ENCODE assay signal across 20 cellular contexts in genomic region chr5:38613992-38614836, GRCh38. TPM values are rescaled to one million over a fixed set of nuclear protein-coding genes. Genes with fewer than 3 reads are reported as not detected.
DNase-seq lines count a peak whose midpoint lies in the region; ATAC-seq and TF ChIP-seq lines count a peak whose summit lies in the region.
"Had no signal": no experiment of that assay in that cellular context is flagged by ENCODE, and none has a peak within 500 bp of the region (broad histone marks: within the 10 kb centered on the region; RNA-seq: fewer than 3 reads in every experiment).

No MANE protein-coding gene starts in this region.

- H3K4me1 ChIP-seq in GM23338 (ENCODE audit: insufficient read depth): peaks cover 16% of the 10 kb centered on the region
- no peaks in the 10 kb centered on the region for H3K4me1 ChIP-seq in esophagus muscularis mucosa
- peaks cover 0 to 40% (median 33%) of the 10 kb centered on the region in 4 donors for H3K4me1 ChIP-seq in stomach
- H3K4me1 ChIP-seq: neural progenitor cell had no signal

- peak overlapping the region; percentile 51 for H3K4me2 ChIP-seq in GM23338
- H3K4me2 ChIP-seq: neural progenitor cell had no signal

- H3K9me3 Mint-ChIP-seq in GM23338: peaks cover 7% of the 10 kb centered on the region; the same call in 1 of the 3 replicates

- peaks cover 3% of the 10 kb centered on the region for H3K27me3 Mint-ChIP-seq in GM23338 (ENCODE audit: insufficient read depth, low read depth, poor library complexity)

- no peak overlapping the region for H3K27ac Mint-ChIP-seq in GM23338
- H3K27ac Mint-ChIP-seq: activated CD4-positive, alpha-beta T cell treated with anti-CD3 and anti-CD28 coated beads for 36 hours; activated naive CD8-positive, alpha-beta T cell; neural progenitor cell; stimulated activated naive CD8-positive, alpha-beta T cell treated with anti-CD3 and anti-CD28 coated beads, Interleukin-15, Interleukin-2, amounts not matched to agents 100 ng/mL and 50 ng/mL, for 24 hours had no signal

- H4K20me1 ChIP-seq in GM23338 (replicated peaks; ENCODE audit: insufficient read depth): no peaks in the 10 kb centered on the region

- peaks cover 8% of the 10 kb centered on the region; the same call in 1 of the 2 replicates for H3K9me2 ChIP-seq in GM23338 (ENCODE audit: insufficient read depth)

- no peak overlapping the region for H2AFZ ChIP-seq in GM23338
- H2AFZ ChIP-seq: GM23248, neural progenitor cell had no signal

- TF ChIP-seq POLR2A in esophagus muscularis mucosa (IDR thresholded peaks at IDR 0.05; ENCODE audit: low read depth) (no peak), stomach (IDR thresholded peaks at IDR 0.05) (no peak)

- TF ChIP-seq CTCF in GM23338 (conservative IDR thresholded peaks at IDR 0.05; ENCODE audit: low read depth in 2 of 2) (no peak), esophagus muscularis mucosa (IDR thresholded peaks at IDR 0.05) (no peak), stomach (IDR thresholded peaks at IDR 0.05) (no peak)

- H3K27ac ChIP-seq in GM23338 (ENCODE audit: low read depth) (no peak overlapping the region), esophagus muscularis mucosa (replicated peaks in 1 of 4) (no peak overlapping the region), stomach (peak overlapping the region; percentile 10 to 76 (median 63))
- H3K27ac ChIP-seq: GM23248, neural progenitor cell had no signal

- H3K36me3 Mint-ChIP-seq in GM23338 (ENCODE audit: low read depth): no peaks in the 10 kb centered on the region
- H3K36me3 Mint-ChIP-seq: activated naive CD8-positive, alpha-beta T cell had no signal

- no peaks in the 10 kb centered on the region for H3F3A ChIP-seq in GM23338 (replicated peaks; ENCODE audit: low read depth)

- no peak overlapping the region for H3K4me3 ChIP-seq in GM23338
- H3K4me3 ChIP-seq in esophagus muscularis mucosa: no peak overlapping the region
- H3K4me3 ChIP-seq in stomach: no peak overlapping the region
- H3K4me3 ChIP-seq: GM23248, K562, neural progenitor cell, upper lobe of left lung had no signal

- H3K79me2 ChIP-seq in GM23338 (replicated peaks; ENCODE audit: insufficient read depth): no peaks in the 10 kb centered on the region

- DNase-seq in GM23338 (ENCODE audit: low spot score) (peak; percentile 41), NCI-H2196 treated with DMSO at 0.1 percent for 48 hours (lab: John Stamatoyannopoulos, UW; ENCODE audit: unreplicated experiment) (peak; percentile 45), esophagus muscularis mucosa (ENCODE audit: extremely low spot score) (peak; percentile 14), stomach (peak; percentile 95), COLO829 (ENCODE audit: low spot score) (no peak), KG1 (lab: John Stamatoyannopoulos, UW) (no peak)
- DNase-seq: activated CD4-positive, alpha-beta T cell treated with anti-CD3 and anti-CD28 coated beads for 36 hours; effector memory CD4-positive, alpha-beta T cell; GM23248; NCI-H187; NCI-H524 treated with DMSO at 0.1 percent for 48 hours; stimulated activated CD4-positive, alpha-beta T cell treated with anti-CD3 and anti-CD28 coated beads, Interleukin-4, amount 100 ng/mL, for 1 hour; SW 1271 had no signal

- no peak for TF ChIP-seq EP300 in esophagus muscularis mucosa (IDR thresholded peaks at IDR 0.05)
- TF ChIP-seq EP300 in stomach (IDR thresholded peaks at IDR 0.05): no peak

- ATAC-seq in GM23338: no peak
- no peak for ATAC-seq in HG02642 (IDR thresholded peaks at IDR 0.05; ENCODE audit: poor library complexity, unreplicated experiment)
- ATAC-seq in HG03469 (IDR thresholded peaks at IDR 0.05; ENCODE audit: unreplicated experiment): no peak
- ATAC-seq: activated CD4-positive, alpha-beta T cell treated with anti-CD3 and anti-CD28 coated beads for 36 hours; K562 had no signal

- WGBS in esophagus muscularis mucosa: 81% methylated on average over 5 of the region's 5 CpGs
- 27 to 43% (median 35%) methylated on average over 5 of the region's 5 CpGs for WGBS in stomach, 5 donors

- intact Hi-C loops in esophagus muscularis mucosa (cut with DNase I): no loop called here
- intact Hi-C loops in stomach (cut with DNase I; ENCODE audit: low total_unique reads): no loop called here

- H3K4me3 Mint-ChIP-seq in GM23338: no peak overlapping the region; the same call in 2 of the 3 replicates
- H3K4me3 Mint-ChIP-seq: activated CD4-positive, alpha-beta T cell treated with anti-CD3 and anti-CD28 coated beads for 36 hours; activated naive CD8-positive, alpha-beta T cell; neural progenitor cell; stimulated activated naive CD8-positive, alpha-beta T cell treated with anti-CD3 and anti-CD28 coated beads, Interleukin-15, Interleukin-2, amounts not matched to agents 100 ng/mL and 50 ng/mL, for 24 hours had no signal

- H3K9me3 ChIP-seq in esophagus muscularis mucosa (peaks cover 0 to 12% (median 8%) of the 10 kb centered on the region in 4 donors), stomach (peaks cover 0 to 16% (median 7%) of the 10 kb centered on the region in 4 donors)
- H3K9me3 ChIP-seq: upper lobe of left lung had no signal

- H3K4me1 Mint-ChIP-seq in GM23338: peaks cover 17% of the 10 kb centered on the region; the same call in 2 of the 3 replicates
- H3K4me1 Mint-ChIP-seq: activated CD4-positive, alpha-beta T cell treated with anti-CD3 and anti-CD28 coated beads for 36 hours had no signal

- no peaks in the 10 kb centered on the region for H3K36me3 ChIP-seq in GM23338 (ENCODE audit: insufficient read depth)
- no peaks in the 10 kb centered on the region for H3K36me3 ChIP-seq in esophagus muscularis mucosa
- H3K36me3 ChIP-seq in stomach: no peaks in the 10 kb centered on the region
- H3K36me3 ChIP-seq: upper lobe of left lung had no signal

- H3K27me3 ChIP-seq in GM23338 (ENCODE audit: insufficient read depth) (no peaks in the 10 kb centered on the region), esophagus muscularis mucosa (no peaks in the 10 kb centered on the region), stomach (no peaks in the 10 kb centered on the region)
- H3K27me3 ChIP-seq: neural progenitor cell, upper lobe of left lung had no signal

TF ChIP-seq in GM23338, 12 proteins besides CTCF, POLR2A, EP300 and RAD21 (continues in another document):
- TF ChIP-seq EZH2phosphoT487 (IDR thresholded peaks at IDR 0.05; ENCODE audit: unreplicated experiment) (no peak), CREB1 (CRISPR knock-in tag; IDR thresholded peaks at IDR 0.05; ENCODE audit: low read depth) (no peak), ZNF331 (CRISPR knock-in tag; IDR thresholded peaks at IDR 0.05; ENCODE audit: low read depth) (no peak), STAT1 (IDR thresholded peaks at IDR 0.05; ENCODE audit: unreplicated experiment) (no peak), REST (IDR thresholded peaks at IDR 0.05; ENCODE audit: unreplicated experiment) (no peak), ZNF114 (CRISPR knock-in tag; IDR thresholded peaks at IDR 0.05) (no peak), JUNB (IDR thresholded peaks at IDR 0.05; ENCODE audit: unreplicated experiment) (no peak), ETS1 (IDR thresholded peaks at IDR 0.05) (no peak), NANOG (IDR thresholded peaks at IDR 0.05; ENCODE audit: borderline replicate concordance) (no peak)

RNA-seq across cellular contexts. Expression of gene LIFR, which starts 57.8 kb away (rescaled TPM):
- 20.5 and 25.2 TPM in 2 replicates for total RNA-seq in GM23338 (2014; rRNA removed; shearing (Covaris generic))
- polyA plus RNA-seq in GM23338 (2016; fragmentation: Nextera tagmentation; extraction: Ambion mirVana) (10.6 and 11.0 TPM in 2 replicates), stomach (1 to 10 TPM; 6.2 to 7.7 (median 6.6) TPM)
- total RNA-seq in esophagus muscularis mucosa (100 to 1,000 TPM in 1 of 4 donors, 10 to 100 TPM in 3; 72.3 to 102 (median 90.1) TPM), stomach (100 to 1,000 TPM in 2 of 5 donors, 10 to 100 TPM in 3; 15.2 to 259 (median 86.2) TPM)

Comparison
In these comparisons a context has a peak if more than half of its experiments do, and no peak if none do; other contexts are left out.
1. DNase-seq: peak in GM23338 (single experiment), NCI-H2196 treated with DMSO at 0.1 percent for 48 hours (single experiment), esophagus muscularis mucosa (single experiment) and stomach (single experiment); none in COLO829 (single experiment) and KG1 (single experiment).
2. H3K27ac ChIP-seq: peak in stomach (5 of 5); none in GM23338 (single experiment) and esophagus muscularis mucosa (0 of 4).